In the genomic region with DNA sequence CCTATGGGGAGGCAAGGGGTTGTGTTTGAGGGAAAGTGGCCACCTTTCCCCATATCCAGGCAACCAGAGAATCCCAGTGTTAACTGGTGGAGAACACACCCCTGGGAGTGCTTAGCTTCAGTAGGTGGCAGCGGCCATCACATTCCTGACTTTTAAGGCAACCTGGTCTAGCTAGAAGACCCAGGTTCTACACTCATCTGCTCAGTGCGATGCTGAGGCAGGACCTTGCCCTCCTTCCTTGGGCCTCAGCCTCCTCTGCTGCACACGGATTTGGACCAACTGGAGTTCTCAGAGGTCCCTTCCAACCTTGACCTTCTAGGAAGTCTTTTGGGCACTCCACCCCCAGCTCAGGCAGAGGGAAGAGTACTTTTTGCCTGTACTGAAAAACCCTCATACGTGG, we compare ENCODE assay signal across 1 cellular context.
TF ChIP-seq lines count a peak whose summit lies in the region.

No MANE protein-coding gene starts in this region.

TF ChIP-seq in H1, 55 proteins besides CTCF, POLR2A, EP300 and RAD21:
- no peak for TF ChIP-seq EGR1 (IDR thresholded peaks at IDR 0.05; ENCODE audit: borderline replicate concordance, low read depth, low read length)
- no peak for TF ChIP-seq RBBP5 (IDR thresholded peaks at IDR 0.05; ENCODE audit: borderline replicate concordance, low read depth, low read length)
- no peak for TF ChIP-seq BACH1 (IDR thresholded peaks at IDR 0.05; ENCODE audit: low read length)
- no peak for TF ChIP-seq KDM1A (IDR thresholded peaks at IDR 0.05; ENCODE audit: borderline replicate concordance, low read length)
- TF ChIP-seq GTF2F1 (IDR thresholded peaks at IDR 0.05; ENCODE audit: borderline replicate concordance, low read depth, low read length) = no peak
- TF ChIP-seq JUND (IDR thresholded peaks at IDR 0.05; ENCODE audit: low read length) = no peak
- no peak for TF ChIP-seq CHD2 (IDR thresholded peaks at IDR 0.05; ENCODE audit: low read length)
- TF ChIP-seq CBX8 (IDR thresholded peaks at IDR 0.05; ENCODE audit: borderline replicate concordance, low read depth, low read length) = no peak
- no peak for TF ChIP-seq SAP30 (IDR thresholded peaks at IDR 0.05; ENCODE audit: insufficient read depth, insufficient replicate concordance, low read length)
- TF ChIP-seq JUN (IDR thresholded peaks at IDR 0.05; ENCODE audit: low read depth, low read length) = no peak
- TF ChIP-seq POLR2AphosphoS5 (IDR thresholded peaks at IDR 0.05; ENCODE audit: low read depth, low read length) = no peak
- no peak for TF ChIP-seq CTBP2 (IDR thresholded peaks at IDR 0.05; ENCODE audit: borderline replicate concordance, insufficient read depth, insufficient read length, low read length)
- no peak for TF ChIP-seq EZH2 (IDR thresholded peaks at IDR 0.05; ENCODE audit: low read depth, low read length, severe bottlenecking)
- no peak for TF ChIP-seq TCF12 (IDR thresholded peaks at IDR 0.05; ENCODE audit: low read depth, low read length)
- no peak for TF ChIP-seq FOSL1 (IDR thresholded peaks at IDR 0.05; ENCODE audit: insufficient read depth, low read depth, low read length)
- no peak for TF ChIP-seq TBP (IDR thresholded peaks at IDR 0.05; ENCODE audit: low read depth, low read length)
- no peak for TF ChIP-seq SRF (IDR thresholded peaks at IDR 0.05; ENCODE audit: low read depth, low read length)
- TF ChIP-seq ZNF274 (IDR thresholded peaks at IDR 0.05; ENCODE audit: borderline replicate concordance, extremely low read depth, low read length) = no peak
- TF ChIP-seq RXRA (IDR thresholded peaks at IDR 0.05; ENCODE audit: insufficient read depth, low read depth, low read length) = no peak
